In the genomic region with DNA sequence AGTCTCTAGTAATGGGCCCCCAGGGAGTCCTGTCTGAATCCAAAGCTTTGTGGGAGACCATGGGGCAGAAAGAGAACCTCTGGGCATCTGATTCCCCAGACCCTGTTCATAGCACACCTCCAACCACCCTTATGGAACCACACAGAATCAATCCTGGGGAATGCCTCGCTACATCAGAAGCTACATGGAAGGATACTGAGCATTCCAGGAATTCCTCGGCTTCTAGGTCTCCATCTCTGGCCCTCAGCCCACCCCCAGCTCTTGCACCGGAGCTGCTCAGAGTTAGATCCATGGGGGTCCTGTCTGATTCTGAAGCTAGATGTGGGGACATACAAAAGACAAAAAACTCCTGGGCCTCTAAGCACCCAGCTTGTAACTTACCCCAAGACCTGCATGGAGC, we compare ENCODE assay signal across 29 cellular contexts. TPM values are rescaled to one million over a fixed set of nuclear protein-coding genes. Genes with fewer than 3 reads are reported as not detected.
A peak's percentile ranks its signal among the peaks of the same experiment; 100 is the strongest.
DNase-seq lines count a peak whose midpoint lies in the region; ATAC-seq, FAIRE-seq and TF ChIP-seq lines count a peak whose summit lies in the region.
"Had no signal": no experiment of that assay in that cellular context is flagged by ENCODE, and none has a peak within 500 bp of the region (broad histone marks: within the 10 kb centered on the region; RNA-seq: fewer than 3 reads in every experiment).

No MANE protein-coding gene starts in this region.

- no peak overlapping the region for H3K18ac ChIP-seq in H1 (ENCODE audit: extremely low read depth, low read length)
- H3K18ac ChIP-seq in mesenchymal stem cell (ENCODE audit: low read depth in 1 of 2, low read length in 2 of 2): no peak overlapping the region

- TF ChIP-seq CTCF in H1 (IDR thresholded peaks at IDR 0.05; ENCODE audit: control extremely low read depth in 1 of 3, insufficient read depth in 1 of 3, low read depth in 1 of 3, low read length in 3 of 3): no peak

- no peak overlapping the region for H2AFZ ChIP-seq in H1 (ENCODE audit: low read length)
- no peak overlapping the region for H2AFZ ChIP-seq in mesenchymal stem cell (ENCODE audit: low read depth, low read length)
- H2AFZ ChIP-seq: PC-9 had no signal

- no peak overlapping the region for H2AK5ac ChIP-seq in H1 (ENCODE audit: low read depth, low read length)
- no peak overlapping the region for H2AK5ac ChIP-seq in mesenchymal stem cell (ENCODE audit: low read length, severe bottlenecking)

- POLR2A ChIA-PET in H1 (lab: Charles Lee; ENCODE audit: partially characterized antibody): interaction anchor here (0.7 to 2.3 kb wide), 13 partner anchors 11 to 63 kb away, joined by 3 to 12 read pairs (median 3); a partner anchor contains a TSS

- H3K23me2 ChIP-seq in H1 (ENCODE audit: low read depth, low read length): no peaks in the 10 kb centered on the region

- H3K4me2 ChIP-seq in H1 (ENCODE audit: insufficient read depth in 1 of 2, low read depth in 2 of 2, low read length in 2 of 2) (no peak overlapping the region), mesenchymal stem cell (ENCODE audit: low read length, poor library complexity, severe bottlenecking) (no peak overlapping the region)
- H3K4me2 ChIP-seq: KMS-11, PC-9 had no signal

- no peak overlapping the region for H3K56ac ChIP-seq in H1 (replicated peaks; ENCODE audit: insufficient read length, low read depth, low read length)

- H3K4me3 ChIP-seq in NT2/D1 (ENCODE audit: insufficient read length, low read depth): no peak overlapping the region
- H3K4me3 ChIP-seq in H1 (ENCODE audit: extremely low read depth in 1 of 4, insufficient read depth in 2 of 4, low read depth in 3 of 4, low read length in 4 of 4): no peak overlapping the region
- H3K4me3 ChIP-seq in mesenchymal stem cell (ENCODE audit: insufficient read depth in 1 of 2, low read depth in 1 of 2, low read length in 2 of 2): no peak overlapping the region
- H3K4me3 ChIP-seq: BLaER1 treated with 17β-estradiol and CSF1 and Interleukin-3, amounts not matched to agents 10 nM and 100 nM; PC-9; SJCRH30 had no signal

- CTCF ChIA-PET in H1 (lab: Charles Lee; ENCODE audit: partially characterized antibody): interaction anchor here (0.6 to 3.3 kb wide), 12 partner anchors 11 to 344 kb away, joined by 3 to 14 read pairs (median 4); a partner anchor contains a TSS

- FAIRE-seq in H1 (lab: Jason Lieb, UNC): no peak
- FAIRE-seq: A204.1, D721Med, G401.6, HTR-8/SVneo had no signal

- no peak overlapping the region for H2BK20ac ChIP-seq in H1 (ENCODE audit: low read length)

- H3K14ac ChIP-seq in H1 (ENCODE audit: insufficient read length): no peak overlapping the region
- H3K14ac ChIP-seq in mesenchymal stem cell (ENCODE audit: low read length in 2 of 2): no peak overlapping the region

- H3K9me3 ChIP-seq in NT2/D1 (ENCODE audit: insufficient read depth, low read length): no peaks in the 10 kb centered on the region
- H3K9me3 ChIP-seq in H1 (ENCODE audit: insufficient read depth in 2 of 2, low read depth in 1 of 2, low read length in 1 of 2): no peaks in the 10 kb centered on the region
- H3K9me3 ChIP-seq in mesenchymal stem cell (ENCODE audit: control insufficient read depth, low read length): no peaks in the 10 kb centered on the region
- H3K9me3 ChIP-seq: BLaER1 treated with 17β-estradiol and CSF1 and Interleukin-3, amounts not matched to agents 10 nM and 100 nM; SJCRH30 had no signal

- H2BK5ac ChIP-seq in H1 (ENCODE audit: low read depth, low read length) (no peak overlapping the region), mesenchymal stem cell (ENCODE audit: low read depth, low read length, poor library complexity, severe bottlenecking) (no peak overlapping the region)

- TF ChIP-seq POLR2A in H1 (IDR thresholded peaks at IDR 0.05; ENCODE audit: control extremely low read depth in 1 of 2, low read depth in 2 of 2, low read length in 2 of 2): no peak

- no peak overlapping the region for H4K91ac ChIP-seq in H1 (replicated peaks; ENCODE audit: insufficient read length, low read length)
- no peak overlapping the region for H4K91ac ChIP-seq in mesenchymal stem cell (ENCODE audit: low read length)

- no peak overlapping the region for H4K5ac ChIP-seq in H1 (ENCODE audit: insufficient read length, low read depth, low read length)

- H3K36me3 ChIP-seq in NT2/D1 (ENCODE audit: insufficient read depth, insufficient read length, low read length) (peaks cover 23% of the 10 kb centered on the region), H1 (ENCODE audit: control insufficient read depth in 2 of 4, insufficient read depth in 4 of 4, low read length in 3 of 4) (peaks cover 0 to 10% (median 4%) of the 10 kb centered on the region in 4 experiments; a peak in 4 of 8 replicates), mesenchymal stem cell (ENCODE audit: control insufficient read depth in 1 of 2, insufficient read depth in 2 of 2, low read depth in 1 of 2, low read length in 2 of 2) (peaks cover 27 to 64% of the 10 kb centered on the region in 2 experiments)
- H3K36me3 ChIP-seq: SJCRH30 had no signal

- H3K4ac ChIP-seq in H1 (replicated peaks; ENCODE audit: insufficient read length, low read depth, low read length) (no peak overlapping the region), mesenchymal stem cell (ENCODE audit: low read depth in 1 of 2, low read length in 2 of 2) (no peak overlapping the region)

- DNase-seq in EL (peak; percentile 43), NT2/D1 (ENCODE audit: low read depth, low spot score) (peak; percentile 58), H1 (ENCODE audit: low read depth in 1 of 2, low spot score in 2 of 2) (no peak), mesenchymal stem cell (no peak), NCI-H524 treated with DMSO at 0.1 percent for 48 hours (lab: John Stamatoyannopoulos, UW) (no peak)
- DNase-seq in activated naive CD4-positive, alpha-beta T cell treated with anti-CD3 and anti-CD28 coated beads, Interleukin-2, amount 50 U/mL, for 16 hours: no peak
- DNase-seq in activated T-cell treated with anti-CD3 and anti-CD28 coated beads, Interleukin-2, amount 50 U/mL, for 1 hour: no peak
- DNase-seq: AML-193; CD4-positive, alpha-beta T cell; NCI-H1092 treated with DMSO at 0.1 percent for 48 hours; NCI-H1436 treated with DMSO at 0.1 percent for 48 hours; NCI-H187 treated with DMSO at 0.1 percent for 48 hours; NCI-H2171 treated with DMSO at 0.1 percent for 48 hours; NCI-H345; NCI-H510A treated with DMSO at 0.1 percent for 48 hours; NCI-H748 treated with DMSO at 0.1 percent for 48 hours; NK-92 treated with Interleukin-12 subunit alpha and Interleukin-12 subunit beta, amount 100 ng/mL, for 24 hours; PC-9; SJCRH30; T-helper 1 cell had no signal

- H3K79me1 ChIP-seq in H1 (ENCODE audit: low read depth, low read length) (no peaks in the 10 kb centered on the region), mesenchymal stem cell (replicated peaks; ENCODE audit: low read length, poor library complexity, severe bottlenecking) (peaks cover 4% of the 10 kb centered on the region)

- no peak overlapping the region for H3K27ac ChIP-seq in H1 (ENCODE audit: low read depth, low read length)
- peak overlapping the region; percentile 33 for H3K27ac ChIP-seq in mesenchymal stem cell (ENCODE audit: low read length, poor library complexity, severe bottlenecking)
- H3K27ac ChIP-seq: KMS-11, PC-9, SJCRH30 had no signal

- H3K27me3 ChIP-seq in NT2/D1 (ENCODE audit: insufficient read depth, insufficient read length): no peaks in the 10 kb centered on the region
- no peaks in the 10 kb centered on the region for H3K27me3 ChIP-seq in H1 (replicated peaks in 1 of 4; ENCODE audit: control insufficient read depth in 3 of 4, extremely low read depth in 1 of 4, insufficient read depth in 3 of 4, low read length in 3 of 4)
- no peaks in the 10 kb centered on the region for H3K27me3 ChIP-seq in mesenchymal stem cell (ENCODE audit: control insufficient read depth in 1 of 2, insufficient read depth in 1 of 2, low read length in 2 of 2)
- H3K27me3 ChIP-seq: BLaER1 treated with 17β-estradiol and CSF1 and Interleukin-3, amounts not matched to agents 10 nM and 100 nM; SJCRH30 had no signal

- H2BK15ac ChIP-seq in H1 (ENCODE audit: low read length) (no peak overlapping the region), mesenchymal stem cell (ENCODE audit: low read depth, poor library complexity, severe bottlenecking) (no peak overlapping the region)

- TF ChIP-seq EP300 in H1 (IDR thresholded peaks at IDR 0.05; ENCODE audit: borderline replicate concordance in 1 of 2, low read depth in 2 of 2, low read length in 2 of 2): no peak

- no peaks in the 10 kb centered on the region for H3K79me2 ChIP-seq in H1 (ENCODE audit: control insufficient read depth in 1 of 2, insufficient read depth in 2 of 2, low read length in 2 of 2)

- H2BK120ac ChIP-seq in H1 (replicated peaks; ENCODE audit: low read depth, low read length) (no peak overlapping the region), mesenchymal stem cell (ENCODE audit: low read depth, low read length) (no peak overlapping the region)

- no peak overlapping the region for H3K9ac ChIP-seq in NT2/D1 (ENCODE audit: insufficient read length, low read depth)
- H3K9ac ChIP-seq in H1 (replicated peaks in 1 of 4; ENCODE audit: extremely low read depth in 1 of 4, low read depth in 3 of 4, low read length in 3 of 4): no peak overlapping the region
- no peak overlapping the region for H3K9ac ChIP-seq in mesenchymal stem cell (ENCODE audit: low read length)
- H3K9ac ChIP-seq: BLaER1 treated with 17β-estradiol and CSF1 and Interleukin-3, amounts not matched to agents 10 nM and 100 nM; KMS-11 had no signal

- H3K4me1 ChIP-seq in NT2/D1 (ENCODE audit: insufficient read depth, insufficient read length) (peaks cover 12% of the 10 kb centered on the region), H1 (replicated peaks in 1 of 4; ENCODE audit: control insufficient read depth in 3 of 4, insufficient read depth in 4 of 4, low read length in 3 of 4) (peaks cover 0 to 2% (median 0%) of the 10 kb centered on the region in 4 experiments; a peak in 2 of 7 replicates), mesenchymal stem cell (ENCODE audit: control insufficient read depth, insufficient read depth, low read depth, low read length) (peaks cover 10% of the 10 kb centered on the region)
- H3K4me1 ChIP-seq: SJCRH30 had no signal

- no peaks in the 10 kb centered on the region for H4K20me1 ChIP-seq in H1 (replicated peaks in 1 of 2; ENCODE audit: control insufficient read depth in 1 of 2, insufficient read depth in 2 of 2, low read length in 2 of 2)

- no peak overlapping the region for H3K23ac ChIP-seq in H1 (ENCODE audit: insufficient read length)
- no peak overlapping the region for H3K23ac ChIP-seq in mesenchymal stem cell (ENCODE audit: low read length in 2 of 2)

- no peak for ATAC-seq in GM21717 (IDR thresholded peaks at IDR 0.05; ENCODE audit: unreplicated experiment)
- ATAC-seq: HCT116, Right ventricle myocardium inferior had no signal

- H2BK12ac ChIP-seq in H1 (ENCODE audit: low read depth, low read length) (no peak overlapping the region), mesenchymal stem cell (ENCODE audit: low read length in 2 of 2) (no peak overlapping the region)

- TF ChIP-seq RAD21 in H1 (IDR thresholded peaks at IDR 0.05 in 1 of 2, conservative IDR thresholded peaks at IDR 0.05 in 1 of 2; ENCODE audit: low read depth in 2 of 2, low read length in 2 of 2): no peak

- 87% methylated on average over 3 of the region's 3 CpGs; no CpG with 5 or more reads in 1 of the 2 experiments for WGBS in H1 (ENCODE audit: extremely low coverage in 1 of 2, insufficient coverage in 1 of 2, insufficient read length in 1 of 2, insufficient replicate concordance in 2 of 2, low coverage in 1 of 2, low lambda C conversion rate in 2 of 2, missing lambda C conversion rate in 1 of 2), 2 experiments
- WGBS in mesenchymal stem cell: 90% methylated on average over 2 of the region's 3 CpGs

- H4K8ac ChIP-seq in H1 (ENCODE audit: extremely low read depth, insufficient read depth, low read length): no peak overlapping the region
- no peak overlapping the region for H4K8ac ChIP-seq in mesenchymal stem cell (ENCODE audit: low read length)

RNA-seq across cellular contexts. Expression of a gene that starts 28.4 kb away (rescaled TPM):
- 375 and 379 TPM in 2 replicates for total RNA-seq in H1 (2021; fragmentation: NEBNext Ultra II Directional; extraction: Animal tissue kit (Norgen Biotek cat#: 25700))
- 159 and 173 TPM in 2 replicates for polyA plus RNA-seq in H1 (2011; rRNA removed)
- 261 TPM for polyA plus RNA-seq in H1 (2011; cell fraction: cytosol; rRNA removed)
- polyA plus RNA-seq in H1 (2011; cell fraction: nucleus; rRNA removed): 391 TPM
- 349 to 413 TPM (median 400 TPM) in 4 replicates for polyA plus RNA-seq in H1 (2012, experiment 1 of 2)
- 128 TPM for polyA plus RNA-seq in H1 (2012, experiment 2 of 2)
- polyA plus RNA-seq in H1 (2013, experiment 1 of 2): 137 TPM
- polyA plus RNA-seq in H1 (2013, experiment 2 of 2): 123 TPM
- polyA minus RNA-seq in H1 (2011; rRNA and poly(A)+ RNA removed): 646 and 651 TPM in 2 replicates
- 279 TPM for polyA minus RNA-seq in H1 (2011; cell fraction: cytosol; rRNA and poly(A)+ RNA removed)
- 263 TPM for polyA minus RNA-seq in H1 (2011; cell fraction: nucleus; rRNA and poly(A)+ RNA removed)
- polyA plus RNA-seq in mesenchymal stem cell (2013, experiment 1 of 2): 135 TPM
- 128 TPM for polyA plus RNA-seq in mesenchymal stem cell (2013, experiment 2 of 2)

RNA-seq across cellular contexts. Expression of a gene that starts 35.7 kb away (rescaled TPM):
- total RNA-seq in H1 (2021; fragmentation: NEBNext Ultra II Directional; extraction: Animal tissue kit (Norgen Biotek cat#: 25700)): 86.7 and 87.1 TPM in 2 replicates
- polyA plus RNA-seq in H1 (2011; rRNA removed): 66.6 and 75.2 TPM in 2 replicates
- 66.4 TPM for polyA plus RNA-seq in H1 (2011; cell fraction: cytosol; rRNA removed)
- polyA plus RNA-seq in H1 (2011; cell fraction: nucleus; rRNA removed): 205 TPM
- polyA plus RNA-seq in H1 (2012, experiment 1 of 2): 85.8 to 103 TPM (median 96.9 TPM) in 4 replicates
- polyA plus RNA-seq in H1 (2012, experiment 2 of 2): 153 TPM
- 60.4 TPM for polyA plus RNA-seq in H1 (2013, experiment 1 of 2)
- 58.8 TPM for polyA plus RNA-seq in H1 (2013, experiment 2 of 2)
- 58.4 and 62.8 TPM in 2 replicates for polyA minus RNA-seq in H1 (2011; rRNA and poly(A)+ RNA removed)
- polyA minus RNA-seq in H1 (2011; cell fraction: cytosol; rRNA and poly(A)+ RNA removed): 41.1 TPM
- 83.4 TPM for polyA minus RNA-seq in H1 (2011; cell fraction: nucleus; rRNA and poly(A)+ RNA removed)
- 5.8 TPM for polyA plus RNA-seq in mesenchymal stem cell (2013, experiment 1 of 2)
- 6.7 TPM for polyA plus RNA-seq in mesenchymal stem cell (2013, experiment 2 of 2)

RNA-seq across cellular contexts. Expression of a gene that starts 52.3 kb away (rescaled TPM):
- 20.3 and 20.5 TPM in 2 replicates for total RNA-seq in H1 (2021; fragmentation: NEBNext Ultra II Directional; extraction: Animal tissue kit (Norgen Biotek cat#: 25700))
- 31.3 and 41.0 TPM in 2 replicates for polyA plus RNA-seq in H1 (2011; rRNA removed)
- 29.0 TPM for polyA plus RNA-seq in H1 (2011; cell fraction: cytosol; rRNA removed)
- polyA plus RNA-seq in H1 (2011; cell fraction: nucleus; rRNA removed): 77.5 TPM
- polyA plus RNA-seq in H1 (2012, experiment 1 of 2): 19.6 to 25.6 TPM (median 23.1 TPM) in 4 replicates
- polyA plus RNA-seq in H1 (2012, experiment 2 of 2): 19.9 TPM
- 26.4 TPM for polyA plus RNA-seq in H1 (2013, experiment 1 of 2)
- polyA plus RNA-seq in H1 (2013, experiment 2 of 2): 24.1 TPM
- polyA minus RNA-seq in H1 (2011; rRNA and poly(A)+ RNA removed): 35.5 and 41.3 TPM in 2 replicates
- 11.7 TPM for polyA minus RNA-seq in H1 (2011; cell fraction: cytosol; rRNA and poly(A)+ RNA removed)
- polyA minus RNA-seq in H1 (2011; cell fraction: nucleus; rRNA and poly(A)+ RNA removed): 34.7 TPM
- polyA plus RNA-seq in mesenchymal stem cell (2013, experiment 1 of 2): 14.0 TPM
- polyA plus RNA-seq in mesenchymal stem cell (2013, experiment 2 of 2): 14.1 TPM

RNA-seq across cellular contexts. Expression of a gene that starts 54.5 kb away (rescaled TPM):
- 34.1 and 38.0 TPM in 2 replicates for total RNA-seq in H1 (2021; fragmentation: NEBNext Ultra II Directional; extraction: Animal tissue kit (Norgen Biotek cat#: 25700))
- polyA plus RNA-seq in H1 (2011; rRNA removed): 25.0 and 27.8 TPM in 2 replicates
- 23.2 TPM for polyA plus RNA-seq in H1 (2011; cell fraction: cytosol; rRNA removed)
- polyA plus RNA-seq in H1 (2011; cell fraction: nucleus; rRNA removed): 24.2 TPM
- 40.6 to 46.4 TPM (median 44.6 TPM) in 4 replicates for polyA plus RNA-seq in H1 (2012, experiment 1 of 2)
- polyA plus RNA-seq in H1 (2012, experiment 2 of 2): 51.0 TPM
- polyA plus RNA-seq in H1 (2013, experiment 1 of 2): 27.7 TPM
- polyA plus RNA-seq in H1 (2013, experiment 2 of 2): 27.2 TPM
- polyA minus RNA-seq in H1 (2011; rRNA and poly(A)+ RNA removed): 11.7 and 13.7 TPM in 2 replicates
- 12.4 TPM for polyA minus RNA-seq in H1 (2011; cell fraction: cytosol; rRNA and poly(A)+ RNA removed)
- polyA minus RNA-seq in H1 (2011; cell fraction: nucleus; rRNA and poly(A)+ RNA removed): 10.8 TPM
- 18.0 TPM for polyA plus RNA-seq in mesenchymal stem cell (2013, experiment 1 of 2)
- polyA plus RNA-seq in mesenchymal stem cell (2013, experiment 2 of 2): 17.9 TPM

RNA-seq across cellular contexts. Expression of a gene that starts 58.9 kb away (rescaled TPM):
- total RNA-seq in H1 (2021; fragmentation: NEBNext Ultra II Directional; extraction: Animal tissue kit (Norgen Biotek cat#: 25700)): 203 and 208 TPM in 2 replicates
- 256 and 269 TPM in 2 replicates for polyA plus RNA-seq in H1 (2011; rRNA removed)
- polyA plus RNA-seq in H1 (2011; cell fraction: cytosol; rRNA removed): 254 TPM
- polyA plus RNA-seq in H1 (2011; cell fraction: nucleus; rRNA removed): 316 TPM
- polyA plus RNA-seq in H1 (2012, experiment 1 of 2): 188 to 219 TPM (median 214 TPM) in 4 replicates
- 232 TPM for polyA plus RNA-seq in H1 (2012, experiment 2 of 2)
- polyA plus RNA-seq in H1 (2013, experiment 1 of 2): 147 TPM
- polyA plus RNA-seq in H1 (2013, experiment 2 of 2): 151 TPM
- 168 and 177 TPM in 2 replicates for polyA minus RNA-seq in H1 (2011; rRNA and poly(A)+ RNA removed)
- 55.6 TPM for polyA minus RNA-seq in H1 (2011; cell fraction: cytosol; rRNA and poly(A)+ RNA removed)
- 74.0 TPM for polyA minus RNA-seq in H1 (2011; cell fraction: nucleus; rRNA and poly(A)+ RNA removed)
- 95.3 TPM for polyA plus RNA-seq in mesenchymal stem cell (2013, experiment 1 of 2)
- 89.1 TPM for polyA plus RNA-seq in mesenchymal stem cell (2013, experiment 2 of 2)

Comparison
In these comparisons a context has a peak if more than half of its experiments do, and no peak if none do; other contexts are left out.
1. DNase-seq: peak in EL (single experiment) and NT2/D1 (single experiment); none in H1 (0 of 2), mesenchymal stem cell (single experiment), NCI-H524 treated with DMSO at 0.1 percent for 48 hours (single experiment), activated naive CD4-positive, alpha-beta T cell treated with anti-CD3 and anti-CD28 coated beads, Interleukin-2, amount 50 U/mL, for 16 hours (single experiment) and activated T-cell treated with anti-CD3 and anti-CD28 coated beads, Interleukin-2, amount 50 U/mL, for 1 hour (single experiment).